Comparison of ENCODE assay signal across 21 cellular contexts in genomic region chr1:151222130-151222529, GRCh38. TPM values are rescaled to one million over a fixed set of nuclear protein-coding genes. Genes with fewer than 3 reads are reported as not detected.
DNase-seq lines count a peak whose midpoint lies in the region; ATAC-seq and TF ChIP-seq lines count a peak whose summit lies in the region.
"Had no signal": no experiment of that assay in that cellular context is flagged by ENCODE, and none has a peak within 500 bp of the region (broad histone marks: within the 10 kb centered on the region; RNA-seq: fewer than 3 reads in every experiment).

No MANE protein-coding gene starts in this region.

- H3K4me3 ChIP-seq in AG10803 (ENCODE audit: low read length) (no peak overlapping the region), cardiac fibroblast (replicated peaks in 1 of 2; ENCODE audit: low read depth in 2 of 2, low read length in 2 of 2) (no peak overlapping the region), mesenchymal stem cell (ENCODE audit: insufficient read depth in 1 of 2, low read depth in 1 of 2, low read length in 2 of 2) (no peak overlapping the region)
- H3K4me3 ChIP-seq: lower lobe of right lung, prostate gland had no signal

- H3K36me3 Mint-ChIP-seq in activated naive CD4-positive, alpha-beta T cell treated with anti-CD3 and anti-CD28 coated beads, Interleukin-2, amount 50 U/mL, for 72 hours: peaks cover 0 to 9% of the 10 kb centered on the region in 2 donors
- H3K36me3 Mint-ChIP-seq: natural killer cell had no signal

- TF ChIP-seq CTCF in AG10803 (conservative IDR thresholded peaks at IDR 0.05; ENCODE audit: low read length) (no peak), cardiac fibroblast (IDR thresholded peaks at IDR 0.05; ENCODE audit: low read depth, low read length) (no peak)

- H3K4me1 ChIP-seq in mesenchymal stem cell (ENCODE audit: control insufficient read depth, insufficient read depth, low read depth, low read length): peaks cover 2% of the 10 kb centered on the region
- H3K4me1 ChIP-seq: prostate gland had no signal

- no peak for ATAC-seq in activated naive CD4-positive, alpha-beta T cell treated with anti-CD3 and anti-CD28 coated beads, Interleukin-2, amount 50 U/mL, for 72 hours
- no peak for ATAC-seq in HG03097 (IDR thresholded peaks at IDR 0.05; ENCODE audit: low FRiP score, unreplicated experiment)
- ATAC-seq: activated T-cell treated with anti-CD3 and anti-CD28 coated beads, Interleukin-2, amount 50 U/mL, for 4 hours; lower lobe of right lung; natural killer cell had no signal

- H2AFZ ChIP-seq in mesenchymal stem cell (ENCODE audit: low read depth, low read length): no peak overlapping the region

- H3K18ac ChIP-seq in mesenchymal stem cell (ENCODE audit: low read depth in 1 of 2, low read length in 2 of 2): no peak overlapping the region

- no peak overlapping the region for H3K27ac Mint-ChIP-seq in activated naive CD4-positive, alpha-beta T cell treated with anti-CD3 and anti-CD28 coated beads, Interleukin-2, amount 50 U/mL, for 72 hours
- H3K27ac Mint-ChIP-seq: activated naive CD8-positive, alpha-beta T cell treated with anti-CD3 and anti-CD28 coated beads, Interleukin-2, amount 10 ng/mL, durations not matched to agents 7 days and 5 days; B cell; natural killer cell had no signal

- no peaks in the 10 kb centered on the region for H3K9me3 ChIP-seq in mesenchymal stem cell (ENCODE audit: control insufficient read depth, low read length)
- H3K9me3 ChIP-seq: lower lobe of right lung, prostate gland had no signal

- H4K91ac ChIP-seq in mesenchymal stem cell (ENCODE audit: low read length): no peak overlapping the region

- no peak overlapping the region for H2BK5ac ChIP-seq in mesenchymal stem cell (ENCODE audit: low read depth, low read length, poor library complexity, severe bottlenecking)

- no peak overlapping the region for H2BK12ac ChIP-seq in mesenchymal stem cell (ENCODE audit: low read length in 2 of 2)

- no peak overlapping the region for H3K4me2 ChIP-seq in mesenchymal stem cell (ENCODE audit: low read length, poor library complexity, severe bottlenecking)

- no peak overlapping the region for H3K23ac ChIP-seq in mesenchymal stem cell (ENCODE audit: low read length in 2 of 2)

- 96% methylated on average over 4 of the region's 4 CpGs for WGBS in mesenchymal stem cell

- H3K14ac ChIP-seq in mesenchymal stem cell (ENCODE audit: low read length in 2 of 2): no peak overlapping the region

- no peak overlapping the region for H2AK5ac ChIP-seq in mesenchymal stem cell (ENCODE audit: low read length, severe bottlenecking)

- peaks cover 33 to 55% of the 10 kb centered on the region in 2 experiments for H3K36me3 ChIP-seq in mesenchymal stem cell (ENCODE audit: control insufficient read depth in 1 of 2, insufficient read depth in 2 of 2, low read depth in 1 of 2, low read length in 2 of 2)
- H3K36me3 ChIP-seq: prostate gland had no signal

- H3K4ac ChIP-seq in mesenchymal stem cell (ENCODE audit: low read depth in 1 of 2, low read length in 2 of 2): no peak overlapping the region

- H3K79me1 ChIP-seq in mesenchymal stem cell (replicated peaks; ENCODE audit: low read length, poor library complexity, severe bottlenecking): peaks cover 2% of the 10 kb centered on the region

- H3K9ac ChIP-seq in mesenchymal stem cell (ENCODE audit: low read length): no peak overlapping the region

- H2BK15ac ChIP-seq in mesenchymal stem cell (ENCODE audit: low read depth, poor library complexity, severe bottlenecking): no peak overlapping the region

- H2BK120ac ChIP-seq in mesenchymal stem cell (ENCODE audit: low read depth, low read length): no peak overlapping the region

- H4K8ac ChIP-seq in mesenchymal stem cell (ENCODE audit: low read length): no peak overlapping the region

- H3K9me3 Mint-ChIP-seq in activated naive CD4-positive, alpha-beta T cell treated with anti-CD3 and anti-CD28 coated beads, Interleukin-2, amount 50 U/mL, for 72 hours: no peaks in the 10 kb centered on the region
- H3K9me3 Mint-ChIP-seq: activated naive CD8-positive, alpha-beta T cell treated with anti-CD3 and anti-CD28 coated beads, Interleukin-2, amount 10 ng/mL, durations not matched to agents 7 days and 5 days; activated T-cell treated with anti-CD3 and anti-CD28 coated beads, Interleukin-2, amount 50 U/mL, for 4 hours; natural killer cell had no signal

- no peaks in the 10 kb centered on the region for H3K27me3 ChIP-seq in mesenchymal stem cell (ENCODE audit: control insufficient read depth in 1 of 2, insufficient read depth in 1 of 2, low read length in 2 of 2)

- DNase-seq in AG10803 (ENCODE audit: low read depth) (peak; percentile 32), LHCN-M2 (ENCODE audit: low read depth) (peak; percentile 17), cardiac fibroblast (ENCODE audit: low read depth in 2 of 2) (peak; percentile 26), mesenchymal stem cell (peak; percentile 5), amniotic stem cell (lab: John Stamatoyannopoulos, UW) (no peak), NCI-H82 treated with DMSO at 0.1 percent for 48 hours (lab: John Stamatoyannopoulos, UW; ENCODE audit: unreplicated experiment) (no peak)
- DNase-seq in activated naive CD4-positive, alpha-beta T cell treated with anti-CD3 and anti-CD28 coated beads, Interleukin-2, amount 50 U/mL, for 72 hours (ENCODE audit: low spot score in 2 of 2): no peak
- DNase-seq: activated CD4-positive, alpha-beta T cell treated with anti-CD3 and anti-CD28 coated beads, Interleukin-2, amount 50 U/mL, for 1 hour; activated naive CD8-positive, alpha-beta T cell treated with anti-CD3 and anti-CD28 coated beads, Interleukin-2, amount 10 ng/mL, durations not matched to agents 7 days and 5 days; activated T-cell treated with anti-CD3 and anti-CD28 coated beads, Interleukin-2, amount 50 U/mL, for 4 hours; Calu3; cerebellar nuclear complex; foreskin melanocyte; lower lobe of right lung; natural killer cell; NCI-H187 treated with DMSO at 0.1 percent for 48 hours; NCI-H510A treated with DMSO at 0.1 percent for 48 hours; OCI-M1 had no signal

- H3K27ac ChIP-seq in mesenchymal stem cell (ENCODE audit: low read length, poor library complexity, severe bottlenecking): peak overlapping the region; percentile 33
- H3K27ac ChIP-seq: lower lobe of right lung, prostate gland had no signal

RNA-seq across cellular contexts. Expression of gene PIP5K1A, which starts 23.8 kb away (rescaled TPM):
- total RNA-seq in LHCN-M2 (2014; rRNA removed): 48.9 and 49.7 TPM in 2 replicates
- 33.5 TPM for polyA plus RNA-seq in LHCN-M2 (2012)
- 58.2 TPM for polyA plus RNA-seq in mesenchymal stem cell (2013, experiment 1 of 2)
- 59.4 TPM for polyA plus RNA-seq in mesenchymal stem cell (2013, experiment 2 of 2)
- 100 to 1,000 TPM in 1 of 2 donors, 10 to 100 TPM in 1; 88.0 to 137 TPM for total RNA-seq in activated naive CD4-positive, alpha-beta T cell treated with anti-CD3 and anti-CD28 coated beads, Interleukin-2, amount 50 U/mL, for 72 hours

RNA-seq across cellular contexts. Expression of gene VPS72, which starts 32.1 kb away (rescaled TPM):
- 59.8 and 64.0 TPM in 2 replicates for total RNA-seq in LHCN-M2 (2014; rRNA removed)
- 58.7 TPM for polyA plus RNA-seq in LHCN-M2 (2012)
- 41.7 TPM for polyA plus RNA-seq in mesenchymal stem cell (2013, experiment 1 of 2)
- polyA plus RNA-seq in mesenchymal stem cell (2013, experiment 2 of 2): 39.3 TPM
- total RNA-seq in activated naive CD4-positive, alpha-beta T cell treated with anti-CD3 and anti-CD28 coated beads, Interleukin-2, amount 50 U/mL, for 72 hours: 10 to 100 TPM; 61.3 to 67.0 TPM

RNA-seq across cellular contexts. Expression of gene PSMD4, which starts 32.4 kb away (rescaled TPM):
- total RNA-seq in LHCN-M2 (2014; rRNA removed): 145 and 175 TPM in 2 replicates
- polyA plus RNA-seq in LHCN-M2 (2012): 277 TPM
- 136 TPM for polyA plus RNA-seq in mesenchymal stem cell (2013, experiment 1 of 2)
- 139 TPM for polyA plus RNA-seq in mesenchymal stem cell (2013, experiment 2 of 2)
- 100 to 1,000 TPM; 185 to 189 TPM for total RNA-seq in activated naive CD4-positive, alpha-beta T cell treated with anti-CD3 and anti-CD28 coated beads, Interleukin-2, amount 50 U/mL, for 72 hours

RNA-seq across cellular contexts. Expression of gene TMOD4, which starts 46.3 kb away (rescaled TPM):
- total RNA-seq in LHCN-M2 (2014; rRNA removed): 0.34 TPM in 1 of 2 replicates, not detected in the other
- polyA plus RNA-seq in LHCN-M2 (2012): 0.27 TPM
- polyA plus RNA-seq in mesenchymal stem cell (2013, experiment 1 of 2): 0.06 TPM
- polyA plus RNA-seq in mesenchymal stem cell (2013, experiment 2 of 2): 0.14 TPM
- under 1 TPM; 0.77 to 0.78 TPM for total RNA-seq in activated naive CD4-positive, alpha-beta T cell treated with anti-CD3 and anti-CD28 coated beads, Interleukin-2, amount 50 U/mL, for 72 hours

RNA-seq across cellular contexts. Expression of gene SCNM1, which starts 56.2 kb away (rescaled TPM):
- 25.5 and 31.9 TPM in 2 replicates for total RNA-seq in LHCN-M2 (2014; rRNA removed)
- 66.3 TPM for polyA plus RNA-seq in LHCN-M2 (2012)
- polyA plus RNA-seq in mesenchymal stem cell (2013, experiment 1 of 2): 51.1 TPM
- 52.4 TPM for polyA plus RNA-seq in mesenchymal stem cell (2013, experiment 2 of 2)
- 10 to 100 TPM; 62.3 to 83.9 TPM for total RNA-seq in activated naive CD4-positive, alpha-beta T cell treated with anti-CD3 and anti-CD28 coated beads, Interleukin-2, amount 50 U/mL, for 72 hours

Comparison
In these comparisons a context has a peak if more than half of its experiments do, and no peak if none do; other contexts are left out.
1. DNase-seq: peak in AG10803 (single experiment), LHCN-M2 (single experiment), cardiac fibroblast (2 of 2) and mesenchymal stem cell (single experiment); none in amniotic stem cell (single experiment), activated naive CD4-positive, alpha-beta T cell treated with anti-CD3 and anti-CD28 coated beads, Interleukin-2, amount 50 U/mL, for 72 hours (0 of 2) and NCI-H82 treated with DMSO at 0.1 percent for 48 hours (single experiment).